ENCODE assay signal across 21 cellular contexts in the genomic region with DNA sequence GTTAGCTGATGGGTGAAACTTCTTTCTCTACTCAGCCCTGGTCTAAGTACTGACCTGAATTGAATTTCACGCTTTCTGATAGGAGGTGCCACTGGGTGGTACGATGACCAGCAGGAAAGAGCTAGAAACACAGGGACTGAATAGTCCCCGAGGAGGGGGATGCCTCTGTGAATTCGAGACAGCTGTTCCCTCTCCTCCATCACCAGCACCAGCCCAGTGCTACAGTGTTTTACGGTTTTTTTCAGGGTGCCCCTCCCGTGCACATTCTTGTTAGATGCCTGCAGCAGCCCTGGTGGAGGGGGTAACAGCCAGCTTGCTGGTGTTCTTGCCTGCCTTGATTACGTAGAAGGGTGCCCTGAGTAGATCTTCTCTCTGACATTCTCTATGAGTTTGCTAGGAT. TPM values are rescaled to one million over a fixed set of nuclear protein-coding genes. Genes with fewer than 3 reads are reported as not detected.
"Had no signal": no experiment of that assay in that cellular context is flagged by ENCODE, and none has a peak within 500 bp of the region (broad histone marks: within the 10 kb centered on the region; RNA-seq: fewer than 3 reads in every experiment).

No MANE protein-coding gene starts in this region.

- H3K27ac ChIP-seq: brain microvascular endothelial cell, foreskin keratinocyte, neural progenitor cell, thyroid gland had no signal

- H3K27me3 Mint-ChIP-seq: progenitor cell of endocrine pancreas had no signal

- H3K4me3 Mint-ChIP-seq: activated CD4-positive, alpha-beta memory T cell treated with anti-CD3 and anti-CD28 coated beads for 36 hours; activated naive CD4-positive, alpha-beta T cell treated with anti-CD3 and anti-CD28 coated beads, Interleukin-2, amount 10 ng/mL, durations not matched to agents 7 days and 5 days; central memory CD8-positive, alpha-beta T cell; neural progenitor cell; T-helper 17 cell had no signal

- H3K27ac Mint-ChIP-seq: activated CD4-positive, alpha-beta memory T cell treated with anti-CD3 and anti-CD28 coated beads for 36 hours; activated naive CD4-positive, alpha-beta T cell treated with anti-CD3 and anti-CD28 coated beads, Interleukin-2, amount 10 ng/mL, durations not matched to agents 7 days and 5 days; neural progenitor cell; progenitor cell of endocrine pancreas; T-helper 17 cell had no signal

- H3K27me3 ChIP-seq: thyroid gland had no signal

- DNase-seq: activated CD4-positive, alpha-beta memory T cell treated with anti-CD3 and anti-CD28 coated beads for 36 hours; activated CD4-positive, alpha-beta T cell treated with anti-CD3 and anti-CD28 coated beads for 48 hours; activated effector memory CD4-positive, alpha-beta T cell treated with anti-CD3 and anti-CD28 coated beads, Interleukin-2, amount 50 U/mL, for 16 hours; activated naive CD4-positive, alpha-beta T cell treated with anti-CD3 and anti-CD28 coated beads, Interleukin-2, amount 10 ng/mL, durations not matched to agents 7 days and 5 days; activated T-cell treated with anti-CD3 and anti-CD28 coated beads for 4 hours; brain microvascular endothelial cell; effector memory CD4-positive, alpha-beta T cell; foreskin keratinocyte; kidney glomerular epithelial cell; left lung; midbrain; stimulated activated CD4-positive, alpha-beta T cell treated with anti-CD3 and anti-CD28 coated beads, Interleukin-12 subunit alpha, Interleukin-12 subunit beta, amount 100 ng/mL, for 4 hours; stimulated activated CD4-positive, alpha-beta T cell treated with anti-CD3 and anti-CD28 coated beads, Interleukin-4, amount 100 ng/mL, for 4 hours; stimulated activated naive CD8-positive, alpha-beta T cell treated with anti-CD3 and anti-CD28 coated beads, Interleukin-15, Interleukin-2, amounts not matched to agents 100 U/mL and 50 U/mL, for 24 hours; T-helper 17 cell had no signal

- H3K4me1 Mint-ChIP-seq: activated naive CD4-positive, alpha-beta T cell treated with anti-CD3 and anti-CD28 coated beads, Interleukin-2, amount 10 ng/mL, durations not matched to agents 7 days and 5 days; central memory CD8-positive, alpha-beta T cell had no signal

- H3K36me3 ChIP-seq: brain microvascular endothelial cell, left lung, neural progenitor cell, thyroid gland had no signal

- H3K4me1 ChIP-seq: foreskin keratinocyte, left lung had no signal

- ATAC-seq: stimulated activated naive CD8-positive, alpha-beta T cell treated with anti-CD3 and anti-CD28 coated beads, Interleukin-15, Interleukin-2, amounts not matched to agents 100 U/mL and 50 U/mL, for 24 hours; T-helper 17 cell had no signal

- H3K36me3 Mint-ChIP-seq: activated CD4-positive, alpha-beta memory T cell treated with anti-CD3 and anti-CD28 coated beads for 36 hours; activated naive CD4-positive, alpha-beta T cell treated with anti-CD3 and anti-CD28 coated beads, Interleukin-2, amount 10 ng/mL, durations not matched to agents 7 days and 5 days had no signal

- H3K9me3 Mint-ChIP-seq: activated CD4-positive, alpha-beta memory T cell treated with anti-CD3 and anti-CD28 coated beads for 36 hours; activated naive CD4-positive, alpha-beta T cell treated with anti-CD3 and anti-CD28 coated beads, Interleukin-2, amount 10 ng/mL, durations not matched to agents 7 days and 5 days; central memory CD8-positive, alpha-beta T cell had no signal

- H3K4me3 ChIP-seq: left lung, lung, neural progenitor cell, thyroid gland had no signal

- H3K9me3 ChIP-seq: left lung, thyroid gland had no signal

RNA-seq across cellular contexts. Expression of a gene that starts 7.1 kb away (rescaled TPM):
- total RNA-seq: glomerular endothelial cell had no signal
